Comparison of ENCODE assay signal across 20 cellular contexts in genomic region chr15:88448991-88449461, GRCh38. TPM values are rescaled to one million over a fixed set of nuclear protein-coding genes. Genes with fewer than 3 reads are reported as not detected.
DNase-seq lines count a peak whose midpoint lies in the region; ATAC-seq and TF ChIP-seq lines count a peak whose summit lies in the region.
"Had no signal": no experiment of that assay in that cellular context is flagged by ENCODE, and none has a peak within 500 bp of the region (broad histone marks: within the 10 kb centered on the region; RNA-seq: fewer than 3 reads in every experiment).

No MANE protein-coding gene starts in this region.

- no peak for TF ChIP-seq CTCF in vagina (IDR thresholded peaks at IDR 0.05)
- no peak for TF ChIP-seq CTCF in MM.1S (IDR thresholded peaks at IDR 0.05; ENCODE audit: low read length)
- no peak for TF ChIP-seq CTCF in left lung (IDR thresholded peaks at IDR 0.05)

- no peaks in the 10 kb centered on the region for H3K79me2 ChIP-seq in MM.1S (ENCODE audit: low read length)

- H3K4me1 Mint-ChIP-seq in activated CD8-positive, alpha-beta memory T cell treated with anti-CD3 and anti-CD28 coated beads, Interleukin-2, amount 10 ng/mL, durations not matched to agents 7 days and 5 days, result peaks cover 2% of the 10 kb centered on the region

- no peak overlapping the region for H3K27ac Mint-ChIP-seq in activated CD8-positive, alpha-beta memory T cell treated with anti-CD3 and anti-CD28 coated beads, Interleukin-2, amount 10 ng/mL, durations not matched to agents 7 days and 5 days

- H3K4me1 ChIP-seq in vagina (no peaks in the 10 kb centered on the region), MM.1S (ENCODE audit: low read length) (no peaks in the 10 kb centered on the region), left lung (no peaks in the 10 kb centered on the region)

- intact Hi-C loops in vagina (cut with DNase I) (no loop called here), left lung (cut with DNase I) (no loop called here)

- peaks cover 4% of the 10 kb centered on the region for H3K9me3 Mint-ChIP-seq in activated CD8-positive, alpha-beta memory T cell treated with anti-CD3 and anti-CD28 coated beads, Interleukin-2, amount 10 ng/mL, durations not matched to agents 7 days and 5 days (ENCODE audit: low read depth)

- H3K27ac ChIP-seq in vagina (no peak overlapping the region), MM.1S (ENCODE audit: low read length) (no peak overlapping the region), left lung (no peak overlapping the region)
- H3K27ac ChIP-seq: 22Rv1 had no signal

- ATAC-seq in activated CD8-positive, alpha-beta memory T cell treated with anti-CD3 and anti-CD28 coated beads, Interleukin-2, amount 10 ng/mL, durations not matched to agents 7 days and 5 days, result no peak
- ATAC-seq in left lung, result no peak
- ATAC-seq: PC-3 had no signal

- H3K9me3 ChIP-seq in vagina, result no peaks in the 10 kb centered on the region
- no peaks in the 10 kb centered on the region for H3K9me3 ChIP-seq in MM.1S (replicated peaks; ENCODE audit: insufficient read depth, low read length)
- H3K9me3 ChIP-seq in left lung, result peaks cover 0 to 2% of the 10 kb centered on the region in 2 donors

- no peak overlapping the region for H3K4me2 ChIP-seq in MM.1S (ENCODE audit: low read depth, low read length)

- H2AFZ ChIP-seq in MM.1S (ENCODE audit: low read length), result no peak overlapping the region

- H4K20me1 ChIP-seq in MM.1S (ENCODE audit: insufficient read depth, low read length), result no peaks in the 10 kb centered on the region

- H3K36me3 ChIP-seq in vagina, result no peaks in the 10 kb centered on the region
- H3K36me3 ChIP-seq in MM.1S (replicated peaks; ENCODE audit: insufficient read depth, low read length), result no peaks in the 10 kb centered on the region
- H3K36me3 ChIP-seq in left lung, result no peaks in the 10 kb centered on the region

- H3K4me3 ChIP-seq in vagina (no peak overlapping the region), MM.1S (ENCODE audit: low read length) (no peak overlapping the region), left lung (no peak overlapping the region)

- DNase-seq in activated CD8-positive, alpha-beta memory T cell treated with anti-CD3 and anti-CD28 coated beads, Interleukin-2, amount 10 ng/mL, durations not matched to agents 7 days and 5 days, result peak; percentile 26
- DNase-seq in activated CD8-positive, alpha-beta memory T cell treated with anti-CD3 and anti-CD28 coated beads, Interleukin-2, amount 50 U/mL, for 4 hours, result no peak
- peak; percentile 91 for DNase-seq in SK-N-DZ (ENCODE audit: low spot score)
- DNase-seq in cerebellar nuclear complex (lab: John Stamatoyannopoulos, UW), result peak; percentile 21 to 39
- DNase-seq in vagina (ENCODE audit: extremely low spot score in 2 of 2), result peak; percentile 58 to 65
- DNase-seq in MM.1S, result no peak
- DNase-seq in left lung, result no peak
- DNase-seq in NCI-H1436 treated with DMSO at 0.1 percent for 48 hours (lab: John Stamatoyannopoulos, UW), result no peak
- DNase-seq: ACHN; Calu3; H7; Karpas-422; NCI-H1092 treated with DMSO at 0.1 percent for 48 hours; NCI-H1436; NCI-H1930; NCI-H2107; NCI-H748 treated with DMSO at 0.1 percent for 48 hours; NK-92 treated with Interleukin-12 subunit alpha and Interleukin-12 subunit beta, amount 100 ng/mL, for 24 hours; PC-3 had no signal

- CTCF ChIA-PET in activated CD8-positive, alpha-beta memory T cell treated with anti-CD3 and anti-CD28 coated beads, Interleukin-2, amount 10 ng/mL, durations not matched to agents 7 days and 5 days (lab: Charles Lee), result interaction anchor here (1.5 kb wide), 2 partner anchors 73 to 199 kb away, joined by 3 to 4 read pairs; no protein-coding TSS in a partner anchor

- no peak overlapping the region for H3K9ac ChIP-seq in MM.1S (ENCODE audit: low read length)

- no peaks in the 10 kb centered on the region for H3K9me2 ChIP-seq in MM.1S (replicated peaks; ENCODE audit: insufficient read depth, low read length)

- peaks cover 12% of the 10 kb centered on the region for H3K27me3 Mint-ChIP-seq in activated CD8-positive, alpha-beta memory T cell treated with anti-CD3 and anti-CD28 coated beads, Interleukin-2, amount 10 ng/mL, durations not matched to agents 7 days and 5 days

- no peak for TF ChIP-seq POLR2A in vagina (IDR thresholded peaks at IDR 0.05)

- no peak overlapping the region for H3K4me3 Mint-ChIP-seq in activated CD8-positive, alpha-beta memory T cell treated with anti-CD3 and anti-CD28 coated beads, Interleukin-2, amount 10 ng/mL, durations not matched to agents 7 days and 5 days

- no peaks in the 10 kb centered on the region for H3F3A ChIP-seq in MM.1S (ENCODE audit: insufficient read depth, low read length)

- no peaks in the 10 kb centered on the region for H3K36me3 Mint-ChIP-seq in activated CD8-positive, alpha-beta memory T cell treated with anti-CD3 and anti-CD28 coated beads, Interleukin-2, amount 10 ng/mL, durations not matched to agents 7 days and 5 days

- no peaks in the 10 kb centered on the region for H3K27me3 ChIP-seq in vagina
- H3K27me3 ChIP-seq in MM.1S (replicated peaks; ENCODE audit: insufficient read depth, low read length), result no peaks in the 10 kb centered on the region
- H3K27me3 ChIP-seq in left lung, result peaks cover 0 to 16% of the 10 kb centered on the region in 2 donors

RNA-seq across cellular contexts. Expression of gene MRPL46, which starts 18.2 kb away (rescaled TPM):
- 10 to 100 TPM; 28.3 to 35.3 TPM for total RNA-seq in activated CD8-positive, alpha-beta memory T cell treated with anti-CD3 and anti-CD28 coated beads, Interleukin-2, amount 10 ng/mL, durations not matched to agents 7 days and 5 days
- polyA plus RNA-seq in SK-N-DZ (2014; cell fraction: cytosol; rRNA removed), result 47.1 and 49.0 TPM in 2 replicates
- polyA plus RNA-seq in SK-N-DZ (2014; cell fraction: nucleus; rRNA removed), result 51.0 and 52.9 TPM in 2 replicates
- 17.4 TPM for total RNA-seq in vagina
- total RNA-seq in left lung, result 10 to 100 TPM; 19.0 to 19.2 TPM

RNA-seq across cellular contexts. Expression of gene MRPS11, which starts 18.5 kb away (rescaled TPM):
- 10 to 100 TPM; 59.7 to 67.7 TPM for total RNA-seq in activated CD8-positive, alpha-beta memory T cell treated with anti-CD3 and anti-CD28 coated beads, Interleukin-2, amount 10 ng/mL, durations not matched to agents 7 days and 5 days
- polyA plus RNA-seq in SK-N-DZ (2014; cell fraction: cytosol; rRNA removed), result 66.0 and 140 TPM in 2 replicates
- polyA plus RNA-seq in SK-N-DZ (2014; cell fraction: nucleus; rRNA removed), result 38.8 and 55.1 TPM in 2 replicates
- 27.5 TPM for total RNA-seq in vagina
- 10 to 100 TPM; 37.1 to 41.2 TPM for total RNA-seq in left lung

Comparison
In these comparisons a context has a peak if more than half of its experiments do, and no peak if none do; other contexts are left out.
1. DNase-seq: peak in activated CD8-positive, alpha-beta memory T cell treated with anti-CD3 and anti-CD28 coated beads, Interleukin-2, amount 10 ng/mL, durations not matched to agents 7 days and 5 days (single experiment), SK-N-DZ (single experiment), cerebellar nuclear complex (2 of 2) and vagina (2 of 2); none in activated CD8-positive, alpha-beta memory T cell treated with anti-CD3 and anti-CD28 coated beads, Interleukin-2, amount 50 U/mL, for 4 hours (single experiment), MM.1S (single experiment), left lung (0 of 2) and NCI-H1436 treated with DMSO at 0.1 percent for 48 hours (single experiment).